ENCODE assay signal across 8 cellular contexts in the genomic region with DNA sequence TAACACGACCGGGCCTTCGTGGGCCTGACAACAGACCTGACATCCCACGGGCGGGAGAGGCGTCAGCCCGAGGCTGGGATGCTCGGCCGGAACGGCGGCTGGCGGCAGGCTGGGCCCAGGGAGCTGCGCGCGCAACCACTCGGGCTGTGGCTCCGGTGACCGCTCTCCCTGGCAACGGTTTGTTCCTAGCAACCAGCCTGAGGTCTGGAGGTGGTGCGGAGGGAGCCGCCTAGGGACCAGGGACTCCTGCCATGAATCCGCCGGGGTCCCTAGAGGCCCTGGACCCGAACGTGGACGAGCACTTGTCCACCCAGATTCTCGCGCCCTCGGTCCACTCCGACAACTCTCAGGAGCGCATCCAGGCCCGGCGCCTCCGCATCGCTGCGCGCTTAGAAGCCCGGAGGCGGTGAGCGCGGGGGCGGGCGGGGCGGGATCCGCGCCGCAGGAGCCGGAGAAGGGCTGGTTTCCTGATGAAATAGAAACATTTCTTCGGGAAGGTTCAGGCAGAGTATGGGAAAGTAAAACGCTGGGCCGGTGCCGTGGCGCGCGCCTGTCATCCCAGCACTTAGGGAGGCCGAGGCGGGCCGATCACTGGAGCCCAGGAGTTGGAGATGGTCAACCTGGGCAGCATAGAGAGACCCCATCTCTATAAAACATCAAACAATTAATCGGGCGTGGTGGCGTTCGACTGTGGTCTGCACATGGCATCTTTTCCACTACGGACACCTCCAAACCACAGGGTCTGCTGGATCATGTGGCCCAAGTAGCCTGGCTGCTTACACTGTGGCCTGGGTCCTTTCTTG. TPM values are rescaled to one million over a fixed set of nuclear protein-coding genes. Genes with fewer than 3 reads are reported as not detected.
DNase-seq lines count a peak whose midpoint lies in the region; ATAC-seq and TF ChIP-seq lines count a peak whose summit lies in the region.

A gene (plus strand): TSS at position 182 of the 803 bp plus-strand sequence. CDS start 70 bp downstream, at position 252.

- no peak within 1 kb of the TSS for H3K4ac ChIP-seq in mesendoderm (ENCODE audit: low read depth, low read length)

- peak within 1 kb of the TSS; percentile 77 for H3K4me2 ChIP-seq in mesendoderm (ENCODE audit: low read length)

- peak; percentile 23 for DNase-seq in BJ (ENCODE audit: low read depth)
- DNase-seq in HFFc6, result peak; percentile 76
- DNase-seq in SJSA1 (ENCODE audit: low read depth in 1 of 2, low spot score in 2 of 2), result peak; percentile 34 to 66
- DNase-seq in mesendoderm, result peak; percentile 96

- H3K23ac ChIP-seq in mesendoderm (ENCODE audit: low read length), result no peak within 1 kb of the TSS

- H2BK5ac ChIP-seq in mesendoderm (ENCODE audit: low read length), result no peak within 1 kb of the TSS

- TF ChIP-seq CTCF in BJ (IDR thresholded peaks at IDR 0.05; ENCODE audit: insufficient read depth, low read depth, low read length) (no peak), HFFc6 (IDR thresholded peaks at IDR 0.05) (no peak)

- CTCF ChIA-PET in BJ (lab: Yijun Ruan, JAX), result interaction anchor here (0.7 to 1.6 kb wide), 2 partner anchors 10 to 11 kb away, joined by 3 to 4 read pairs; no protein-coding TSS in a partner anchor

- peak within 1 kb of the TSS; percentile 59; the same call in 1 of the 2 replicates for H3K4me3 Mint-ChIP-seq in HFFc6

- no peak within 1 kb of the TSS for H2AK5ac ChIP-seq in mesendoderm (ENCODE audit: low read length)

- H4K5ac ChIP-seq in mesendoderm (ENCODE audit: low read length), result no peak within 1 kb of the TSS

- H2BK120ac ChIP-seq in mesendoderm (ENCODE audit: low read depth, low read length), result no peak within 1 kb of the TSS

- H3K36me3 Mint-ChIP-seq in HFFc6 (ENCODE audit: low read depth), result peaks cover 2% of the 10 kb centered on the region; the same call in 1 of the 2 replicates

- POLR2A ChIA-PET in BJ (lab: Charles Lee), result no interaction called here

- H3K27ac Mint-ChIP-seq in HFFc6, result no peak within 1 kb of the TSS; the same call in 1 of the 2 replicates

- no peaks in the 10 kb centered on the region for H3K9me3 ChIP-seq in SJSA1 (replicated peaks)
- no peaks in the 10 kb centered on the region for H3K9me3 ChIP-seq in thymus (ENCODE audit: control insufficient read depth)

- no peaks in the 10 kb centered on the region for H3K9me3 Mint-ChIP-seq in HFFc6

- no CpG with 5 or more reads among the region's 63 CpGs for WGBS in mesendoderm (ENCODE audit: extremely low coverage, insufficient coverage, low lambda C conversion rate)
- WGBS in thymus, result 20% methylated on average over 63 of the region's 63 CpGs

- H3K27ac ChIP-seq in SJSA1, result no peak within 1 kb of the TSS
- H3K27ac ChIP-seq in mesendoderm (ENCODE audit: low read depth, low read length), result no peak within 1 kb of the TSS
- no peak within 1 kb of the TSS for H3K27ac ChIP-seq in thymus (ENCODE audit: low read depth)

- ATAC-seq in esophagus mucosa, result peak; percentile 64
- ATAC-seq in HG02678 (IDR thresholded peaks at IDR 0.05; ENCODE audit: unreplicated experiment), result no peak
- ATAC-seq in HG03095 (IDR thresholded peaks at IDR 0.05; ENCODE audit: unreplicated experiment), result no peak

- peak within 1 kb of the TSS; percentile 51 for H3K4me3 ChIP-seq in BJ (ENCODE audit: low read depth, low read length)
- peak within 1 kb of the TSS; percentile 24; the same call in 1 of the 2 replicates for H3K4me3 ChIP-seq in SJSA1
- H3K4me3 ChIP-seq in mesendoderm (ENCODE audit: low read length), result peak within 1 kb of the TSS; percentile 16
- H3K4me3 ChIP-seq in thymus (ENCODE audit: low read length), result peak within 1 kb of the TSS; percentile 14

- no peaks in the 10 kb centered on the region for H3K79me1 ChIP-seq in mesendoderm (ENCODE audit: low read length)

- H3K79me2 ChIP-seq in mesendoderm (ENCODE audit: control insufficient read depth, insufficient read depth, low read length), result no peaks in the 10 kb centered on the region

- no peaks in the 10 kb centered on the region for H3K36me3 ChIP-seq in BJ (ENCODE audit: control insufficient read depth, insufficient read depth, low read length)
- H3K36me3 ChIP-seq in SJSA1, result no peaks in the 10 kb centered on the region
- H3K36me3 ChIP-seq in mesendoderm (ENCODE audit: control insufficient read depth, insufficient read depth, low read length), result no peaks in the 10 kb centered on the region
- no peaks in the 10 kb centered on the region for H3K36me3 ChIP-seq in thymus (ENCODE audit: control insufficient read depth, insufficient read depth)

- H3K27me3 ChIP-seq in BJ (ENCODE audit: control insufficient read depth, insufficient read depth, low read length) (no peaks in the 10 kb centered on the region), SJSA1 (replicated peaks) (no peaks in the 10 kb centered on the region; the same call in 1 of the 2 replicates), mesendoderm (ENCODE audit: insufficient read depth, low read length, poor library complexity) (no peaks in the 10 kb centered on the region), thymus (ENCODE audit: control insufficient read depth, insufficient read depth) (no peaks in the 10 kb centered on the region)

- H3K27me3 Mint-ChIP-seq in HFFc6 (ENCODE audit: insufficient read depth), result no peaks in the 10 kb centered on the region; the same call in 1 of the 2 replicates

- peaks cover 4% of the 10 kb centered on the region for H3K4me1 ChIP-seq in SJSA1 (replicated peaks)
- H3K4me1 ChIP-seq in mesendoderm (ENCODE audit: control insufficient read depth, low read depth, low read length), result peaks cover 2% of the 10 kb centered on the region
- H3K4me1 ChIP-seq in thymus (ENCODE audit: control insufficient read depth, insufficient read depth, low read length), result no peaks in the 10 kb centered on the region

- H3K9ac ChIP-seq in mesendoderm (ENCODE audit: low read length), result peak within 1 kb of the TSS; percentile 50

- peak within 1 kb of the TSS; percentile 60 for H3K56ac ChIP-seq in mesendoderm (ENCODE audit: low read length)

- H4K8ac ChIP-seq in mesendoderm (ENCODE audit: low read depth, low read length), result no peak within 1 kb of the TSS

- H2BK15ac ChIP-seq in mesendoderm (replicated peaks; ENCODE audit: low read depth), result no peak within 1 kb of the TSS

- H3K18ac ChIP-seq in mesendoderm (ENCODE audit: low read length), result no peak within 1 kb of the TSS

- H3K4me1 Mint-ChIP-seq in HFFc6 (ENCODE audit: low read depth), result no peaks in the 10 kb centered on the region; the same call in 1 of the 2 replicates

RNA-seq across cellular contexts. Expression of the gene that starts here (rescaled TPM):
- polyA plus RNA-seq in BJ (2011; rRNA removed) (0.05 and 0.22 TPM in 2 replicates), thymus (0.27 TPM)
- not detected in 2 replicates for polyA minus RNA-seq in BJ (2011; rRNA and poly(A)+ RNA removed)
- not detected for total RNA-seq in HFFc6 (2021; fragmentation: NEBNext Ultra II Directional; extraction: Animal tissue kit (Norgen Biotek cat#: 25700))
- total RNA-seq in SJSA1 (2014; rRNA removed; shearing (Covaris generic)), result not detected in 2 replicates
- not detected for total RNA-seq in esophagus mucosa
- 0.01 TPM for polyA plus RNA-seq in mesendoderm (2013, experiment 1 of 2)
- polyA plus RNA-seq in mesendoderm (2013, experiment 2 of 2), result 0.04 TPM

Comparison
In these comparisons a context has a peak if more than half of its experiments do, and no peak if none do; other contexts are left out.
1. Peak in DNase-seq and H3K4me3 ChIP-seq in BJ; RNA of the gene not detected or under 1 TPM.
2. Peak in DNase-seq in HFFc6; RNA of the gene not detected or under 1 TPM.
3. Peak in DNase-seq and H3K4me3 ChIP-seq in SJSA1; RNA of the gene not detected or under 1 TPM.
4. Peak in ATAC-seq in esophagus mucosa; RNA of the gene not detected or under 1 TPM.
5. DNase-seq: peak in every context shown above with its lines; median percentile 96 in mesendoderm; 76 in HFFc6; 50 in SJSA1; 23 in BJ.